In the genomic region with DNA sequence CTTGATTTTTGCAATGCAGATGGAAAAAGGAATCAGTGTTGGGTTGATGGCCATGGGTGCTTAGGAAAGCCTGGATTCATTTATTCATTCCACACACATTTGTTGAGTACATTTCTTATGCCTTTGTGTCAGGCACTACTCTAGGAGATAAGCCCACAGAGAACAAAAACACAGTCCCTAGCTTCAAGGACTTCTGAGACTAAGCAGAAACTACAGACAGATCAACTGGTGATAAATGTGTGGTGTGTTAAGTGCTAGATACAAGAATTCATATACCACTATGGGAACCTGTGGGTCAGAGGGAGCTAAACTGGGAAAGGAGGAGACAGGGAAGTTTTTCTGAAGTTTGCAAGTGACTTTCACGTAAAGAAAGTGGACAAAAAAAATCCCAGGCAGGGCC, we compare ENCODE assay signal across 15 cellular contexts.
DNase-seq lines count a peak whose midpoint lies in the region; ATAC-seq, FAIRE-seq and TF ChIP-seq lines count a peak whose summit lies in the region.
"Had no signal": no experiment of that assay in that cellular context is flagged by ENCODE, and none has a peak within 500 bp of the region (broad histone marks: within the 10 kb centered on the region; RNA-seq: fewer than 3 reads in every experiment).

No MANE protein-coding gene starts in this region.

- no peak for TF ChIP-seq RAD21 in K562 (CRISPR knock-in tag; conservative IDR thresholded peaks at IDR 0.05 in 1 of 2, IDR thresholded peaks at IDR 0.05 in 1 of 2)

- BruUV-seq in K562 (replicated peaks; lab: Mats Ljungman, UMichigan), result no TSS peak

- H3K4me3 ChIP-seq in cardiac muscle cell, result no peak overlapping the region
- no peak overlapping the region for H3K4me3 ChIP-seq in left ventricle myocardium inferior
- H3K4me3 ChIP-seq in K562, result no peak overlapping the region
- H3K4me3 ChIP-seq in mesodermal cell (ENCODE audit: extremely low read depth, insufficient read depth, low read length, poor library complexity, severe bottlenecking), result no peak overlapping the region
- H3K4me3 ChIP-seq: BLaER1, GM23338 had no signal

- H3K36me3 ChIP-seq in cardiac muscle cell, result no peaks in the 10 kb centered on the region
- no peaks in the 10 kb centered on the region for H3K36me3 ChIP-seq in left ventricle myocardium inferior
- no peaks in the 10 kb centered on the region for H3K36me3 ChIP-seq in K562 (ENCODE audit: control insufficient read depth, insufficient read depth, low read length)
- no peaks in the 10 kb centered on the region for H3K36me3 ChIP-seq in mesodermal cell (ENCODE audit: control insufficient read depth, insufficient read depth, low read length)
- H3K36me3 ChIP-seq: BLaER1 had no signal

- CTCF ChIA-PET in K562 (lab: Yijun Ruan, JAX; ENCODE audit: low intra/inter-chr PET ratio), result no interaction called here

- in situ Hi-C loops in K562 (cut with MboI), result no loop called here

- H3K27ac ChIP-seq in cardiac muscle cell (peak overlapping the region; percentile 93), left ventricle myocardium inferior (replicated peaks) (no peak overlapping the region), K562 (ENCODE audit: extremely low read depth, low read depth, low read length) (peak overlapping the region; percentile 64; the same call in 2 of the 3 replicates), mesodermal cell (ENCODE audit: low read depth, low read length, severe bottlenecking) (peak overlapping the region; percentile 85)
- H3K27ac ChIP-seq: BLaER1 had no signal

- TF ChIP-seq EP300 in K562 (IDR thresholded peaks at IDR 0.05; ENCODE audit: low read length), result no peak

- H3K9me3 ChIP-seq in cardiac muscle cell (ENCODE audit: low read depth), result no peaks in the 10 kb centered on the region
- H3K9me3 ChIP-seq in left ventricle myocardium inferior (replicated peaks), result no peaks in the 10 kb centered on the region
- no peaks in the 10 kb centered on the region for H3K9me3 ChIP-seq in K562 (replicated peaks; ENCODE audit: control insufficient read depth, insufficient read depth, low read depth, low read length)
- H3K9me3 ChIP-seq in mesodermal cell (ENCODE audit: control insufficient read depth, low read length), result no peaks in the 10 kb centered on the region
- H3K9me3 ChIP-seq: BLaER1 had no signal

- POLR2A ChIA-PET in K562 (lab: Yijun Ruan, JAX), result no interaction called here

- H3K4me1 ChIP-seq in cardiac muscle cell (ENCODE audit: low read depth), result peaks cover 12% of the 10 kb centered on the region
- peaks cover 20% of the 10 kb centered on the region for H3K4me1 ChIP-seq in left ventricle myocardium inferior
- H3K4me1 ChIP-seq in K562 (replicated peaks in 1 of 2; ENCODE audit: control insufficient read depth in 2 of 2, insufficient read depth in 2 of 2, low read length in 2 of 2), result peaks cover 7 to 35% of the 10 kb centered on the region in 2 experiments; a peak in 4 of 5 replicates
- H3K4me1 ChIP-seq in mesodermal cell (ENCODE audit: control insufficient read depth, insufficient read depth, low read length, poor library complexity, severe bottlenecking), result peaks cover 18% of the 10 kb centered on the region

- peak overlapping the region; percentile 81; the same call in 1 of the 2 replicates for H2AFZ ChIP-seq in K562 (ENCODE audit: low read depth, low read length)

- ATAC-seq in K562 (peak; percentile 69), omental fat pad (ENCODE audit: low FRiP score) (no peak)
- ATAC-seq: GM23338 had no signal

- WGBS in K562 (ENCODE audit: insufficient coverage, low coverage, missing lambda C conversion rate), result 0% methylated on average over 1 of the region's 1 CpG
- 83 to 100% methylated on average over 1 of the region's 1 CpG for WGBS in mesodermal cell (ENCODE audit: insufficient coverage in 2 of 2), 2 experiments

- H3K9ac ChIP-seq in K562 (ENCODE audit: insufficient read depth in 1 of 2, low read depth in 2 of 2, low read length in 2 of 2), result peak overlapping the region in 1 of 2 experiments; percentile 17; a peak in 1 of 4 replicates
- H3K9ac ChIP-seq: BLaER1 had no signal

- no peaks in the 10 kb centered on the region for H4K20me1 ChIP-seq in K562 (replicated peaks; ENCODE audit: control insufficient read depth, insufficient read depth, low read length)
- H4K20me1 ChIP-seq: BLaER1 had no signal

- no peaks in the 10 kb centered on the region for H3K79me2 ChIP-seq in K562 (ENCODE audit: control insufficient read depth, insufficient read depth, low read length)

- FAIRE-seq in K562 (lab: Jason Lieb, UNC), result peak; percentile 82
- FAIRE-seq in GM19239 (lab: Jason Lieb, UNC), result no peak

- no peaks in the 10 kb centered on the region for H3K9me1 ChIP-seq in K562 (ENCODE audit: control insufficient read depth, insufficient read depth, low read length)

- TF ChIP-seq CTCF in cardiac muscle cell (IDR thresholded peaks at IDR 0.05; ENCODE audit: low read depth, low read length) (no peak), left ventricle myocardium inferior (IDR thresholded peaks at IDR 0.05; ENCODE audit: borderline replicate concordance) (no peak), K562 (IDR thresholded peaks at IDR 0.05 in 2 of 3, conservative IDR thresholded peaks at IDR 0.05 in 1 of 3; ENCODE audit: insufficient read depth in 2 of 3, low read depth in 1 of 3, low read length in 3 of 3) (no peak), omental fat pad (IDR thresholded peaks at IDR 0.05) (no peak)

- H3K27me3 ChIP-seq in cardiac muscle cell (no peaks in the 10 kb centered on the region), left ventricle myocardium inferior (ENCODE audit: low read depth) (no peaks in the 10 kb centered on the region), K562 (ENCODE audit: control insufficient read depth in 2 of 2, insufficient read depth in 2 of 2, low read length in 2 of 2) (no peaks in the 10 kb centered on the region)
- H3K27me3 ChIP-seq: BLaER1 had no signal

- DNase-seq in cardiac muscle cell (ENCODE audit: low read depth in 1 of 2, low spot score in 1 of 2) (peak in 1 of 2 donors; percentile 68), left ventricle myocardium inferior (no peak), K562 (ENCODE audit: extremely low read depth in 1 of 4, low spot score in 3 of 4) (peak in 2 of 4 experiments; percentile 20 to 41), GM19239 (ENCODE audit: insufficient read length, low spot score) (no peak), omental fat pad (ENCODE audit: low spot score) (no peak), HuH-7 (ENCODE audit: low spot score) (no peak)
- DNase-seq: 8988T; AML-193; Calu3; CD4-positive, CD25-positive, alpha-beta regulatory T cell; DMS 273 treated with DMSO at 0.1 percent for 48 hours; H9 had no signal

- no peak for TF ChIP-seq POLR2A in K562 (conservative IDR thresholded peaks at IDR 0.05)

- intact Hi-C loops in left ventricle myocardium inferior (cut with micrococcal nuclease), result no loop called here
- intact Hi-C loops in K562 (cut with micrococcal nuclease), result no loop called here

- no peak overlapping the region for H3K4me2 ChIP-seq in K562 (ENCODE audit: insufficient read depth, low read length)
- H3K4me2 ChIP-seq: GM23338 had no signal

TF ChIP-seq in K562, 482 proteins besides CTCF, POLR2A, EP300 and RAD21:
- no peak for TF ChIP-seq ZFX (CRISPR knock-in tag; IDR thresholded peaks at IDR 0.05)
- TF ChIP-seq L3MBTL2 (IDR thresholded peaks at IDR 0.05), result 0 out of 2 replicates have a peak, but pooled peaks have one; percentile 12
- 0 out of 2 replicates have a peak, but pooled peaks have one; percentile 18 for TF ChIP-seq ARID1B (IDR thresholded peaks at IDR 0.05)
- TF ChIP-seq DPF2 (IDR thresholded peaks at IDR 0.05), result peak; percentile 41; the same call in 1 of the 2 replicates
- peak; percentile 39 for TF ChIP-seq MEIS2 (IDR thresholded peaks at IDR 0.05; ENCODE audit: partially characterized antibody)
